ENCODE assay signal across 8 cellular contexts in the genomic region with DNA sequence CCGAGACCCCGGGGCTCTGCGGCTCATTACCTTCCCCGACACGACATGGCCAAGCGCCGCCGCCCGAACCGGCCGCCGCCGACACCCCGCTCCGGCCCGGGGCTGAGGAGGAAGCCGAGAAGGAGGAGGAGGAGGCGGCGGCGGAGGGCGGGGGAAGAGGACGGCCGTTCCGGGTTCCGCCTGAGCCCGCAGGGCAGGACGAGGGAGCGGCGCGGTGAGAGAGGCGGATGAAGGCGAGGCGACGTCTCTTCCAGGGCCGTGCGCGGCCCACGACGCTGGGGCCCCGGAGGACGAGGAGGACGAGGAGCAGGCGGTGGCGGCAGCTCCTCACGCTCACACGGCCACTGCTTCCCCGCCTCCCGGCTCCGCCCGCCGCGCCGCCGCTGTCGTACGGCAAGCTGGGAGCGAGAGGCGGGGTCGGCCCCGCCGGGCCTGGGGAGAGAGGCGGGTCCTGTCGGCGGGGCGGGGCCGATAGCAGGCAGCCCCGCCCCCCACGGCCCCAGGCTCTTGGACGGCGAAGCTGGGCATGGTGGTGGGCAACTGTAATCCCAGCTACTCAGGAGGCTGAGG. TPM values are rescaled to one million over a fixed set of nuclear protein-coding genes. Genes with fewer than 3 reads are reported as not detected.
DNase-seq lines count a peak whose midpoint lies in the region; ATAC-seq and TF ChIP-seq lines count a peak whose summit lies in the region.
"Not testable (repeated sequence)": the region's sequence is repeated elsewhere in the genome, so short reads cannot be mapped to it uniquely, and the experiment has no call there.

No MANE protein-coding gene starts in this region.

- not testable (repeated sequence) for H3K27me3 Mint-ChIP-seq in T-helper 1 cell treated with Interleukin-12 subunit alpha and Interleukin-12 subunit beta and Interleukin-4 antibody, amounts not matched to agents 30 μg/mL and 1 μg/mL, for 36 hours (ENCODE audit: low read depth)

- not testable (repeated sequence) for TF ChIP-seq CTCF in GM12875 (IDR thresholded peaks at IDR 0.05; ENCODE audit: borderline replicate concordance, insufficient read depth, low read depth, low read length); adrenal gland (IDR thresholded peaks at IDR 0.05); heart right ventricle (IDR thresholded peaks at IDR 0.05); transverse colon (IDR thresholded peaks at IDR 0.05)

- WGBS in adrenal gland, 4 donors, result 0 to 1% (median 0%) methylated on average over 3 to 68 of the region's 70 CpGs
- WGBS in heart right ventricle, 2 donors, result 0 to 1% methylated on average over 53 to 70 of the region's 70 CpGs
- 0 to 1% methylated on average over 5 to 49 of the region's 70 CpGs for WGBS in transverse colon (ENCODE audit: low coverage in 1 of 2), 2 donors

- TF ChIP-seq EP300 in transverse colon (IDR thresholded peaks at IDR 0.05; ENCODE audit: low read depth), result not testable (repeated sequence)

- intact Hi-C loops in adrenal gland (cut with DNase I); heart right ventricle (cut with DNase I); posterior cingulate gyrus (cut with DNase I); transverse colon (cut with DNase I; ENCODE audit: low total_unique reads): not testable (repeated sequence)

- H3K4me1 ChIP-seq in adrenal gland (replicated peaks in 1 of 2), result not testable (repeated sequence)
- H3K4me1 ChIP-seq in heart right ventricle (peaks cover 0 to 22% (median 5%) of the 10 kb centered on the region in 9 donors), transverse colon (peaks cover 4 to 13% (median 8%) of the 10 kb centered on the region in 4 donors)

- H3K27ac ChIP-seq in adrenal gland (peak overlapping the region; percentile 82 to 98 (median 93)), heart right ventricle (peak overlapping the region; percentile 90 to 98 (median 96)), transverse colon (peak overlapping the region; percentile 96 to 100 (median 98))

- H3K9me3 ChIP-seq in adrenal gland (replicated peaks in 1 of 3); heart right ventricle; transverse colon: not testable (repeated sequence)

- H3K27me3 ChIP-seq in adrenal gland, heart right ventricle, transverse colon: not testable (repeated sequence)

- H3K4me1 Mint-ChIP-seq in T-helper 1 cell treated with Interleukin-12 subunit alpha and Interleukin-12 subunit beta and Interleukin-4 antibody, amounts not matched to agents 30 μg/mL and 1 μg/mL, for 36 hours (ENCODE audit: low read depth), result peaks cover 16% of the 10 kb centered on the region

- not testable (repeated sequence) for H3K9me3 Mint-ChIP-seq in T-helper 1 cell treated with Interleukin-12 subunit alpha and Interleukin-12 subunit beta and Interleukin-4 antibody, amounts not matched to agents 30 μg/mL and 1 μg/mL, for 36 hours

- peak; percentile 59 for DNase-seq in NCI-H1436 (lab: John Stamatoyannopoulos, UW)
- DNase-seq in adrenal gland, result peak; percentile 84 to 89 (median 88)
- DNase-seq in heart right ventricle, result peak; percentile 81 to 89
- peak; percentile 64 to 98 (median 85) for DNase-seq in posterior cingulate gyrus
- DNase-seq in transverse colon, result peak; percentile 90

- ATAC-seq in HG02852 (IDR thresholded peaks at IDR 0.05; ENCODE audit: unreplicated experiment), result peak; percentile 75
- peak; percentile 93 to 96 (median 94) for ATAC-seq in heart right ventricle

- peak overlapping the region; percentile 78 for H3K4me3 ChIP-seq in GM12875 (ENCODE audit: low read depth, low read length)
- H3K4me3 ChIP-seq in adrenal gland, result peak overlapping the region in 2 of 4 donors; percentile 61 to 93
- H3K4me3 ChIP-seq in heart right ventricle, result peak overlapping the region; percentile 53 to 88 (median 76)
- peak overlapping the region; percentile 71 to 95 (median 83) for H3K4me3 ChIP-seq in transverse colon

- not testable (repeated sequence) for H3K36me3 Mint-ChIP-seq in T-helper 1 cell treated with Interleukin-12 subunit alpha and Interleukin-12 subunit beta and Interleukin-4 antibody, amounts not matched to agents 30 μg/mL and 1 μg/mL, for 36 hours (ENCODE audit: low read depth)

- in situ Hi-C loops in transverse colon (cut with MboI; ENCODE audit: low pct_ligation_motif_present in 1 of 4, low pct_unique_long_range_greater_than_20kb in 1 of 4, low sequenced_read_pairs in 3 of 4), result not testable (repeated sequence)

- peak overlapping the region; percentile 85 for H3K4me3 Mint-ChIP-seq in T-helper 1 cell treated with Interleukin-12 subunit alpha and Interleukin-12 subunit beta and Interleukin-4 antibody, amounts not matched to agents 30 μg/mL and 1 μg/mL, for 36 hours

- TF ChIP-seq POLR2A in adrenal gland (IDR thresholded peaks at IDR 0.05) (peak; percentile 57 to 95), transverse colon (IDR thresholded peaks at IDR 0.05) (peak; percentile 93)

- H3K36me3 ChIP-seq in adrenal gland (replicated peaks in 1 of 2); heart right ventricle; transverse colon: not testable (repeated sequence)

- H3K27ac Mint-ChIP-seq in T-helper 1 cell treated with Interleukin-12 subunit alpha and Interleukin-12 subunit beta and Interleukin-4 antibody, amounts not matched to agents 30 μg/mL and 1 μg/mL, for 36 hours, result peak overlapping the region; percentile 86

RNA-seq across cellular contexts. Expression of a gene that starts 20.0 kb away (rescaled TPM):
- total RNA-seq in adrenal gland (10 to 100 TPM; 27.5 to 95.8 (median 80.3) TPM), heart right ventricle (10 to 100 TPM; 34.9 to 48.8 (median 38.8) TPM), transverse colon (10 to 100 TPM; 25.8 to 41.1 (median 33.0) TPM)
- polyA plus RNA-seq in adrenal gland (10 to 100 TPM; 53.5 to 95.6 (median 58.0) TPM), heart right ventricle (10 to 100 TPM; 19.9 to 47.7 TPM)

RNA-seq across cellular contexts. Expression of a gene that starts 35.2 kb away (rescaled TPM):
- 10 to 100 TPM; 37.6 to 67.7 (median 45.4) TPM for total RNA-seq in adrenal gland
- 10 to 100 TPM; 33.7 to 65.4 (median 44.3) TPM for polyA plus RNA-seq in adrenal gland
- total RNA-seq in heart right ventricle, result 10 to 100 TPM; 18.0 to 27.7 (median 22.2) TPM
- polyA plus RNA-seq in heart right ventricle, result 10 to 100 TPM; 25.1 to 30.0 TPM
- 10 to 100 TPM; 32.5 to 62.9 (median 40.3) TPM for total RNA-seq in transverse colon

RNA-seq across cellular contexts. Expression of a gene that starts 39.5 kb away (rescaled TPM):
- total RNA-seq in adrenal gland (1 to 10 TPM in 1 of 8 donors, not detected in 7; 2.9 TPM), heart right ventricle (not detected), transverse colon (1 to 10 TPM in 1 of 4 donors, not detected in 3; 6.3 TPM)
- polyA plus RNA-seq in adrenal gland (1 to 10 TPM in 1 of 3 donors, not detected in 2; 2.7 TPM), heart right ventricle (1 to 10 TPM in 1 of 2 donors, under 1 TPM in 1; 0.41 to 3.7 TPM)

RNA-seq across cellular contexts. Expression of a gene that starts 47.2 kb away (rescaled TPM):
- total RNA-seq in adrenal gland, result 1 to 10 TPM in 7 of 8 donors, not detected in 1; 1.0 to 5.5 (median 2.8) TPM
- 10 to 100 TPM in 1 of 3 donors, 1 to 10 TPM in 1, under 1 TPM in 1; 0.75 to 19.8 (median 9.3) TPM for polyA plus RNA-seq in adrenal gland
- total RNA-seq in heart right ventricle, result 1 to 10 TPM in 9 of 10 donors, under 1 TPM in 1; 0.97 to 6.8 (median 1.4) TPM
- polyA plus RNA-seq in heart right ventricle, result 1 to 10 TPM in 1 of 2 donors, under 1 TPM in 1; 0.78 to 3.4 TPM
- 1 to 10 TPM; 2.8 to 9.8 (median 4.8) TPM for total RNA-seq in transverse colon
